In the genomic region with DNA sequence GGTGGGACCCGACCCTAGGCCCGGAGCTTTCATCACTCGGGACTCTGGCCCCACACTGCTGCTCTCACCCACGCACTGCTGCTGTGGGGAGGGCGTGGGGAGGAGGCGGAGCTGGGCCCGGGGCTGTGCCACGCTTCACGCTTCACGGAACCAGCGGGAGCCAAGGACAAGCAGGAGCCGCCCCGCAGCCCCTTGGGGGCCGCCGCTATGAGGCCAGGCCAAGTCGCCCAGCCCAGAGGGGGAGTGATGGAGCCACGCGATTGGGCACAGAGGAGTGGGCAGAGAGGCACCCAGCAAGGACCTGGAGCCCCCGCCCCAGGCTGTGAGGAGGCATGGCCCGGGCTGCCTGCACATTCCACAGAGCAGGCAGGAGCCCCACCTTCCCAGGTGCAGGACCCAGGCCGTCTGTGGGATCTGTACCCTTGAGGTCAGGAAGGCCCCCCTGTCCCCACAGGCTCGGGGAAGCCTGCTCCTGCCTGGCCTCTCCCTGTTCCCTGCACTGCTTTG, we compare ENCODE assay signal across 17 cellular contexts. TPM values are rescaled to one million over a fixed set of nuclear protein-coding genes. Genes with fewer than 3 reads are reported as not detected.
A peak's percentile ranks its signal among the peaks of the same experiment; 100 is the strongest.
DNase-seq lines count a peak whose midpoint lies in the region; ATAC-seq and TF ChIP-seq lines count a peak whose summit lies in the region.
"Had no signal": no experiment of that assay in that cellular context is flagged by ENCODE, and none has a peak within 500 bp of the region (broad histone marks: within the 10 kb centered on the region; RNA-seq: fewer than 3 reads in every experiment).

No MANE protein-coding gene starts in this region.

- no peak overlapping the region for H2AFZ ChIP-seq in neuronal stem cell (ENCODE audit: low read length)

- H3K4me1 ChIP-seq in left ventricle myocardium inferior (no peaks in the 10 kb centered on the region), neuronal stem cell (ENCODE audit: control insufficient read depth in 2 of 2, insufficient read depth in 1 of 2, low read depth in 1 of 2, low read length in 2 of 2) (peaks cover 0 to 5% of the 10 kb centered on the region in 2 donors)

- H2BK12ac ChIP-seq in neuronal stem cell (ENCODE audit: low read length): no peak overlapping the region

- H3K23ac ChIP-seq in neuronal stem cell (ENCODE audit: low read depth, low read length, poor library complexity): peak overlapping the region; percentile 34

- no peak overlapping the region for H3K18ac ChIP-seq in neuronal stem cell (ENCODE audit: low read length)

- no peaks in the 10 kb centered on the region for H3K79me1 ChIP-seq in neuronal stem cell (ENCODE audit: low read depth, low read length)

- no peak overlapping the region for H2BK5ac ChIP-seq in neuronal stem cell (ENCODE audit: low read length)

- no peaks in the 10 kb centered on the region for H3K9me3 Mint-ChIP-seq in glutamatergic neuron (ENCODE audit: unreplicated experiment)
- H3K9me3 Mint-ChIP-seq: CD8-positive, alpha-beta T cell had no signal

- H3K4me3 ChIP-seq in left ventricle myocardium inferior (no peak overlapping the region), neuronal stem cell (ENCODE audit: low read length in 2 of 2) (no peak overlapping the region)
- H3K4me3 ChIP-seq: GM12878, K562 had no signal

- H3K27ac ChIP-seq in left ventricle myocardium inferior (replicated peaks) (no peak overlapping the region), neuronal stem cell (replicated peaks; ENCODE audit: low read length) (no peak overlapping the region)

- H3K27me3 ChIP-seq in left ventricle myocardium inferior (ENCODE audit: low read depth) (peaks cover 5% of the 10 kb centered on the region), neuronal stem cell (ENCODE audit: control insufficient read depth in 3 of 3, insufficient read depth in 3 of 3, low read depth in 1 of 3, low read length in 3 of 3) (no peaks in the 10 kb centered on the region)

- H3K9me3 ChIP-seq in left ventricle myocardium inferior (replicated peaks): no peaks in the 10 kb centered on the region
- no peaks in the 10 kb centered on the region for H3K9me3 ChIP-seq in neuronal stem cell (replicated peaks in 1 of 2; ENCODE audit: control insufficient read depth in 2 of 2, insufficient read depth in 1 of 2, low read depth in 1 of 2, low read length in 2 of 2)

- no peaks in the 10 kb centered on the region for H3K36me3 ChIP-seq in left ventricle myocardium inferior
- H3K36me3 ChIP-seq in neuronal stem cell (replicated peaks in 1 of 2; ENCODE audit: control insufficient read depth in 2 of 2, insufficient read depth in 2 of 2, low read length in 2 of 2): no peaks in the 10 kb centered on the region

- intact Hi-C loops in left cardiac atrium (cut with DNase I): loop anchor here in 1 of 2 donors (10.0 kb wide), 2 partner anchors 535 to 1275 kb away; a partner anchor contains a TSS
- intact Hi-C loops in left ventricle myocardium inferior (cut with micrococcal nuclease): loop anchor here (10.0 kb wide), 1 partner anchor 535 kb away; no protein-coding TSS in a partner anchor

- H4K91ac ChIP-seq in neuronal stem cell (ENCODE audit: low read depth, low read length, poor library complexity): no peak overlapping the region

- no peak overlapping the region for H3K4me3 Mint-ChIP-seq in glutamatergic neuron (ENCODE audit: unreplicated experiment)
- H3K4me3 Mint-ChIP-seq: CD8-positive, alpha-beta T cell had no signal

- H3K36me3 Mint-ChIP-seq in glutamatergic neuron (ENCODE audit: unreplicated experiment): no peaks in the 10 kb centered on the region
- H3K36me3 Mint-ChIP-seq: CD8-positive, alpha-beta T cell had no signal

- H4K8ac ChIP-seq in neuronal stem cell (ENCODE audit: low read depth, low read length): no peak overlapping the region

- ATAC-seq in left cardiac atrium: peak; percentile 14 to 23

- peaks cover 2% of the 10 kb centered on the region for H3K27me3 Mint-ChIP-seq in glutamatergic neuron (ENCODE audit: unreplicated experiment)

- H3K4ac ChIP-seq in neuronal stem cell (ENCODE audit: low read length): peak overlapping the region; percentile 32

- no peak for DNase-seq in left cardiac atrium
- DNase-seq in left ventricle myocardium inferior: no peak
- peak; percentile 37 for DNase-seq in NCI-H69 (lab: John Stamatoyannopoulos, UW)
- DNase-seq in neuronal stem cell (ENCODE audit: low spot score): no peak
- DNase-seq in glutamatergic neuron: no peak
- no peak for DNase-seq in middle frontal gyrus (ENCODE audit: extremely low spot score, low spot score)
- DNase-seq in NCI-H2196 (lab: John Stamatoyannopoulos, UW; ENCODE audit: unreplicated experiment): no peak
- DNase-seq: CD8-positive, alpha-beta T cell; EL; NCI-H1092 treated with DMSO at 0.1 percent for 48 hours; NCI-H2029 treated with DMSO at 0.1 percent for 48 hours; NCI-H774 had no signal

- peak overlapping the region; percentile 96 for H2AK5ac ChIP-seq in neuronal stem cell (ENCODE audit: low read depth, low read length)

- WGBS in neuronal stem cell (ENCODE audit: extremely low coverage in 2 of 2, insufficient read length in 2 of 2, insufficient replicate concordance in 1 of 2), 2 donors: no CpG with 5 or more reads among the region's 22 CpGs

- TF ChIP-seq CTCF in left ventricle myocardium inferior (IDR thresholded peaks at IDR 0.05; ENCODE audit: borderline replicate concordance): no peak
- TF ChIP-seq CTCF in glutamatergic neuron (IDR thresholded peaks at IDR 0.05; ENCODE audit: partially characterized antibody, unreplicated experiment): no peak

- no peak overlapping the region for H2BK120ac ChIP-seq in neuronal stem cell (ENCODE audit: low read depth, low read length)

- H2BK15ac ChIP-seq in neuronal stem cell (ENCODE audit: low read length): peak overlapping the region; percentile 25

- no peaks in the 10 kb centered on the region for H3K4me1 Mint-ChIP-seq in glutamatergic neuron (ENCODE audit: low read depth, unreplicated experiment)

- no peak overlapping the region for H3K4me2 ChIP-seq in neuronal stem cell (ENCODE audit: insufficient read depth, low read length, poor library complexity, severe bottlenecking)

- H3K14ac ChIP-seq in neuronal stem cell (ENCODE audit: low read length): peak overlapping the region; percentile 71

- H3K27ac Mint-ChIP-seq in glutamatergic neuron (ENCODE audit: unreplicated experiment): no peak overlapping the region
- H3K27ac Mint-ChIP-seq: CD8-positive, alpha-beta T cell had no signal

- H3K9ac ChIP-seq in neuronal stem cell (ENCODE audit: low read depth, low read length, poor library complexity): no peak overlapping the region

RNA-seq across cellular contexts. Expression of a gene that starts 10.2 kb away (rescaled TPM):
- 10 to 100 TPM; 26.9 to 28.1 TPM for total RNA-seq in left cardiac atrium
- 27.5 TPM for total RNA-seq in left ventricle myocardium inferior
- 90.6 TPM for polyA plus RNA-seq in neuronal stem cell (2013, experiment 1 of 2)
- polyA plus RNA-seq in neuronal stem cell (2013, experiment 2 of 2): 89.4 TPM
- total RNA-seq in glutamatergic neuron (ENCODE audit: unreplicated experiment): 115 TPM

RNA-seq across cellular contexts. Expression of a gene that starts 35.8 kb away (rescaled TPM):
- total RNA-seq in left cardiac atrium (not detected), left ventricle myocardium inferior (not detected), glutamatergic neuron (ENCODE audit: unreplicated experiment) (not detected)
- polyA plus RNA-seq in neuronal stem cell (2013, experiment 1 of 2): not detected
- not detected for polyA plus RNA-seq in neuronal stem cell (2013, experiment 2 of 2)
- total RNA-seq: CD8-positive, alpha-beta T cell; GM12878; K562; NCI-H460; RPMI7951 had no signal
- polyA plus RNA-seq: BJ, GM12878, K562 had no signal
